In the genomic region with DNA sequence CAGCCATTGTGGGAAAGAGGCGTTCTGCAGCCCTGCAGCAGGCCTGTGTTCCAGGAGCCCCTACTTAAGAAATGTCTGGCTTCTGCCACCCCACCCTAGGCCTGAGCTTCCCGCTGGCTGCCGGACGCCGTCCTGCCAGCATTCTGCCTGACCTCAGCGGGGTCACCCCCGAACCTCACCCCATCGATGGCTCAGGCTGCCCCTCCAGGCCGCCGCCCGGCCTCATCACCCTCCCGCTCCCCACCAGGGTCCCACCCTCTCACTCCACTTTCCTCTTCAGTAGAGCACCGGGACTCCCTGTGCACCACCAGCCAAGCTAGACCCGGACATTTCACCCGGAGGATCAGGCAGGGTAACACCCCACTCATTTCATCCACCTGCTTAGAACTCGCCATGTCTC, we compare ENCODE assay signal across 19 cellular contexts.
"Had no signal": no experiment of that assay in that cellular context is flagged by ENCODE, and none has a peak within 500 bp of the region (broad histone marks: within the 10 kb centered on the region; RNA-seq: fewer than 3 reads in every experiment).

No MANE protein-coding gene starts in this region.

- H3K36me3 ChIP-seq: MG63 had no signal

- ATAC-seq: activated CD8-positive, alpha-beta T cell treated with anti-CD3 and anti-CD28 coated beads, Interleukin-2, amount 10 ng/mL, durations not matched to agents 7 days and 5 days; activated T-cell treated with anti-CD3 and anti-CD28 coated beads, Interleukin-2, amount 50 U/mL, for 4 hours; WTC11 had no signal

- H3K9me3 ChIP-seq: MG63 had no signal

- H3K4me3 ChIP-seq: MG63, PC-9 had no signal

- H3K27ac ChIP-seq: PC-9 had no signal

- H3K27me3 ChIP-seq: MG63 had no signal

- DNase-seq: activated CD4-positive, alpha-beta T cell treated with anti-CD3 and anti-CD28 coated beads for 48 hours; activated CD4-positive, alpha-beta T cell treated with anti-CD3 and anti-CD28 coated beads, Interleukin-2, amount 50 U/mL, for 4 hours; activated CD4-positive, CD25-positive, alpha-beta regulatory T cell treated with anti-CD3 and anti-CD28 coated beads, Interleukin-2, amount 50 U/mL, for 72 hours; activated CD8-positive, alpha-beta T cell treated with anti-CD3 and anti-CD28 coated beads, Interleukin-2, amount 10 ng/mL, durations not matched to agents 7 days and 5 days; activated effector memory CD4-positive, alpha-beta T cell treated with anti-CD3 and anti-CD28 coated beads, Interleukin-2, amount 50 U/mL, for 16 hours; activated naive CD4-positive, alpha-beta T cell treated with Interleukin-2 at 50 U/mL for 16 hours; activated T-cell treated with anti-CD3 and anti-CD28 coated beads, Interleukin-2, amount 50 U/mL, for 4 hours; amygdala; MG63; MV-4-11; NCI-H1105; NCI-H1436; NCI-H1694 treated with DMSO at 0.1 percent for 48 hours; NCI-H2081; NCI-H446; NCI-H524; PC-9; SHP77 treated with DMSO at 0.1 percent for 48 hours had no signal
